ENCODE assay signal across 1 cellular context in genomic region chr11:94799726-94800125, GRCh38.
TF ChIP-seq lines count a peak whose summit lies in the region.

No MANE protein-coding gene starts in this region.

TF ChIP-seq in HCT116, 20 proteins besides CTCF, POLR2A, EP300 and RAD21 (continued from another document):
- no peak for TF ChIP-seq ATF3 (IDR thresholded peaks at IDR 0.05)
- TF ChIP-seq SP1 (IDR thresholded peaks at IDR 0.05; ENCODE audit: low read depth): no peak
- no peak for TF ChIP-seq TCF7L2 (IDR thresholded peaks at IDR 0.05; ENCODE audit: borderline replicate concordance, extremely low read depth, insufficient read depth, insufficient read length)
- no peak for TF ChIP-seq ZFX (IDR thresholded peaks at IDR 0.05)
